In the genomic region with DNA sequence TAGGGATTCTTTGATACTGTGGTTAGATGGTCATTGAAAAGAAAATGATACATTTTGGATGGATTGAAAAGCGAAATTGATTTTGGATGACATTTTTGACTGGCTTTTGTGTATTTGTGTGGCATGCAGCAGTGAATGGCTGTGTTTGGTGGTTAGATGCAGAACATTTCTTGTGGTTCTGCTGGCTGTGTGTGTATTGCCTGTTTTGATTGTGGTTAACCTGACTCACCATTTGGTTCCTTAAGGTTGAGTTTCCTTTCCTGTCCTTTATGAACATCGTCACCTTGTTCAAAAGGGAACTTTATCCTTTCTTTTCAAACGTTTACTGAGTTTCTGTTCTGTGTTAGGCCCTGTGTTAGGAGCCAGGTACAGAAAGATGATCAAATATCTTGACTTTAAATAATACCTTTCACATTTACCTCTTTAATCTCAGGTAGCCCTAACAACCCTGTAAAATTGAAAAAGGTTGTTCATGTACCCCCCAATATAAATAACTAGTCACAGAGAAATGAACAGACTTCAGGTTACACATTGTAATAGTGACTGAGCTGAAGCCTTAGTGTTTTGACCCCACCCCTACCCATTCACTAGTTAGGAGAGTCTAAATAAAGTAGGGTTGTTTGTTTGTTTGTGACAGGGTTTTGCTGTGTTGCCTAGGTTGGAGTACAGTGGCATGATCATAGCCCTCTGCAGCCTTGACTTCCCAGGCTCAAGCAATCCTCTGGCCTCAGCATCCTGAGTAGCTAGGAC, we compare ENCODE assay signal across 8 cellular contexts.
DNase-seq lines count a peak whose midpoint lies in the region; ATAC-seq and TF ChIP-seq lines count a peak whose summit lies in the region.

No MANE protein-coding gene starts in this region.

- peaks cover 1% of the 10 kb centered on the region for H3K36me3 Mint-ChIP-seq in central memory CD8-positive, alpha-beta T cell (ENCODE audit: insufficient read depth)

- peaks cover 41% of the 10 kb centered on the region for H3K4me1 Mint-ChIP-seq in central memory CD8-positive, alpha-beta T cell
- H3K4me1 Mint-ChIP-seq in stimulated activated naive CD8-positive, alpha-beta T cell treated with anti-CD3 and anti-CD28 coated beads, Interleukin-15, amount 100 ng/mL, for 72 hours: peaks cover 46% of the 10 kb centered on the region

- TF ChIP-seq CTCF in AG09309 (IDR thresholded peaks at IDR 0.05; ENCODE audit: control insufficient read depth, insufficient read depth, low read depth, low read length, missing control alignments): no peak
- TF ChIP-seq CTCF in GM20000 (IDR thresholded peaks at IDR 0.05; ENCODE audit: extremely low read depth, missing control alignments): no peak

- H3K27me3 Mint-ChIP-seq in central memory CD8-positive, alpha-beta T cell: no peaks in the 10 kb centered on the region
- peaks cover 26% of the 10 kb centered on the region for H3K27me3 Mint-ChIP-seq in stimulated activated naive CD8-positive, alpha-beta T cell treated with anti-CD3 and anti-CD28 coated beads, Interleukin-15, amount 100 ng/mL, for 72 hours

- H3K4me3 ChIP-seq in AG09309 (ENCODE audit: control insufficient read depth, low read depth, low read length): no peak overlapping the region

- peak; percentile 31 for DNase-seq in AG09309 (ENCODE audit: low read depth)
- peak; percentile 43 for DNase-seq in GM20000 (ENCODE audit: low spot score)
- peak; percentile 65 for DNase-seq in NOMO-1 treated with DMSO at 0.1 percent for 48 hours (lab: John Stamatoyannopoulos, UW; ENCODE audit: unreplicated experiment)
- DNase-seq in central memory CD8-positive, alpha-beta T cell (ENCODE audit: low spot score in 2 of 2): peak in 1 of 2 donors; percentile 11
- DNase-seq in stimulated activated naive CD8-positive, alpha-beta T cell treated with anti-CD3 and anti-CD28 coated beads, Interleukin-15, amount 100 ng/mL, for 72 hours: peak; percentile 52 to 74
- DNase-seq in NCI-H1105 (lab: John Stamatoyannopoulos, UW): no peak

- H3K4me3 Mint-ChIP-seq in central memory CD8-positive, alpha-beta T cell: peak overlapping the region; percentile 41
- peak overlapping the region; percentile 24 to 25 for H3K4me3 Mint-ChIP-seq in stimulated activated naive CD8-positive, alpha-beta T cell treated with anti-CD3 and anti-CD28 coated beads, Interleukin-15, amount 100 ng/mL, for 72 hours

- no peaks in the 10 kb centered on the region for H3K9me3 Mint-ChIP-seq in central memory CD8-positive, alpha-beta T cell
- H3K9me3 Mint-ChIP-seq in stimulated activated naive CD8-positive, alpha-beta T cell treated with anti-CD3 and anti-CD28 coated beads, Interleukin-15, amount 100 ng/mL, for 72 hours: no peaks in the 10 kb centered on the region

- no peak overlapping the region for H3K27ac Mint-ChIP-seq in central memory CD8-positive, alpha-beta T cell (ENCODE audit: low read depth)
- H3K27ac Mint-ChIP-seq in stimulated activated naive CD8-positive, alpha-beta T cell treated with anti-CD3 and anti-CD28 coated beads, Interleukin-15, amount 100 ng/mL, for 72 hours: peak overlapping the region; percentile 27 to 34

- ATAC-seq in central memory CD8-positive, alpha-beta T cell (replicated peaks; ENCODE audit: extremely low read depth, poor library complexity, severe bottlenecking): peak; percentile 86
- peak; percentile 99 for ATAC-seq in stimulated activated naive CD8-positive, alpha-beta T cell treated with anti-CD3 and anti-CD28 coated beads, Interleukin-15, amount 100 ng/mL, for 72 hours
- no peak for ATAC-seq in HG03521 (IDR thresholded peaks at IDR 0.05; ENCODE audit: unreplicated experiment)
- no peak for ATAC-seq in GM21528 (IDR thresholded peaks at IDR 0.05; ENCODE audit: low FRiP score, unreplicated experiment)

Comparison
In these comparisons a context has a peak if more than half of its experiments do, and no peak if none do; other contexts are left out.
1. ATAC-seq: peak in central memory CD8-positive, alpha-beta T cell (single experiment) and stimulated activated naive CD8-positive, alpha-beta T cell treated with anti-CD3 and anti-CD28 coated beads, Interleukin-15, amount 100 ng/mL, for 72 hours (single experiment); none in HG03521 (single experiment) and GM21528 (single experiment).